In genomic region chr14:91417134-91417982, GRCh38 we compare ENCODE assay signal across 1 cellular context.
TF ChIP-seq lines count a peak whose summit lies in the region.

A gene with protein sequence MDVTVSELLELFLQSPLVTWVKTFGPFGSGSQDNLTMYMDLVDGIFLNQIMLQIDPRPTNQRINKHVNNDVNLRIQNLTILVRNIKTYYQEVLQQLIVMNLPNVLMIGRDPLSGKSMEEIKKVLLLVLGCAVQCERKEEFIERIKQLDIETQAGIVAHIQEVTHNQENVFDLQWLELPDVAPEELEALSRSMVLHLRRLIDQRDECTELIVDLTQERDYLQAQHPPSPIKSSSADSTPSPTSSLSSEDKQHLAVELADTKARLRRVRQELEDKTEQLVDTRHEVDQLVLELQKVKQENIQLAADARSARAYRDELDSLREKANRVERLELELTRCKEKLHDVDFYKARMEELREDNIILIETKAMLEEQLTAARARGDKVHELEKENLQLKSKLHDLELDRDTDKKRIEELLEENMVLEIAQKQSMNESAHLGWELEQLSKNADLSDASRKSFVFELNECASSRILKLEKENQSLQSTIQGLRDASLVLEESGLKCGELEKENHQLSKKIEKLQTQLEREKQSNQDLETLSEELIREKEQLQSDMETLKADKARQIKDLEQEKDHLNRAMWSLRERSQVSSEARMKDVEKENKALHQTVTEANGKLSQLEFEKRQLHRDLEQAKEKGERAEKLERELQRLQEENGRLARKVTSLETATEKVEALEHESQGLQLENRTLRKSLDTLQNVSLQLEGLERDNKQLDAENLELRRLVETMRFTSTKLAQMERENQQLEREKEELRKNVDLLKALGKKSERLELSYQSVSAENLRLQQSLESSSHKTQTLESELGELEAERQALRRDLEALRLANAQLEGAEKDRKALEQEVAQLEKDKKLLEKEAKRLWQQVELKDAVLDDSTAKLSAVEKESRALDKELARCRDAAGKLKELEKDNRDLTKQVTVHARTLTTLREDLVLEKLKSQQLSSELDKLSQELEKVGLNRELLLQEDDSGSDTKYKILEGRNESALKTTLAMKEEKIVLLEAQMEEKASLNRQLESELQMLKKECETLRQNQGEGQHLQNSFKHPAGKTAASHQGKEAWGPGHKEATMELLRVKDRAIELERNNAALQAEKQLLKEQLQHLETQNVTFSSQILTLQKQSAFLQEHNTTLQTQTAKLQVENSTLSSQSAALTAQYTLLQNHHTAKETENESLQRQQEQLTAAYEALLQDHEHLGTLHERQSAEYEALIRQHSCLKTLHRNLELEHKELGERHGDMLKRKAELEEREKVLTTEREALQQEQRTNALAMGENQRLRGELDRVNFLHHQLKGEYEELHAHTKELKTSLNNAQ (N-terminal part only) (minus strand): TSS chr14:91417820. CDS start chr14:91417690, 130 bp downstream.

TF ChIP-seq in K562, 482 proteins besides CTCF, POLR2A, EP300 and RAD21 (continued from another document and continues in another):
- peak in 1 of 3 experiments; percentile 22 for TF ChIP-seq YY1 (IDR thresholded peaks at IDR 0.05; ENCODE audit: borderline replicate concordance in 1 of 3, control insufficient read depth in 1 of 3, extremely low read depth in 1 of 3, insufficient read depth in 3 of 3, insufficient read length in 1 of 3, insufficient replicate concordance in 2 of 3, low read depth in 1 of 3, low read length in 2 of 3)
- TF ChIP-seq POLR2B (IDR thresholded peaks at IDR 0.05; ENCODE audit: low read depth, partially characterized antibody): no peak
- 0 out of 2 replicates have a peak, but pooled peaks have one; percentile 4 for TF ChIP-seq SPI1 (IDR thresholded peaks at IDR 0.05; ENCODE audit: borderline replicate concordance, low read depth, low read length)
- no peak for TF ChIP-seq BCOR (IDR thresholded peaks at IDR 0.05)
- TF ChIP-seq, protein P1, sequence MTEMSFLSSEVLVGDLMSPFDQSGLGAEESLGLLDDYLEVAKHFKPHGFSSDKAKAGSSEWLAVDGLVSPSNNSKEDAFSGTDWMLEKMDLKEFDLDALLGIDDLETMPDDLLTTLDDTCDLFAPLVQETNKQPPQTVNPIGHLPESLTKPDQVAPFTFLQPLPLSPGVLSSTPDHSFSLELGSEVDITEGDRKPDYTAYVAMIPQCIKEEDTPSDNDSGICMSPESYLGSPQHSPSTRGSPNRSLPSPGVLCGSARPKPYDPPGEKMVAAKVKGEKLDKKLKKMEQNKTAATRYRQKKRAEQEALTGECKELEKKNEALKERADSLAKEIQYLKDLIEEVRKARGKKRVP (CRISPR knock-in tag; IDR thresholded peaks at IDR 0.05): no peak
- no peak for TF ChIP-seq THAP7 (CRISPR knock-in tag; IDR thresholded peaks at IDR 0.05)
- TF ChIP-seq DMBX1 (CRISPR knock-in tag; IDR thresholded peaks at IDR 0.05; ENCODE audit: borderline replicate concordance): no peak
- TF ChIP-seq, protein P2, sequence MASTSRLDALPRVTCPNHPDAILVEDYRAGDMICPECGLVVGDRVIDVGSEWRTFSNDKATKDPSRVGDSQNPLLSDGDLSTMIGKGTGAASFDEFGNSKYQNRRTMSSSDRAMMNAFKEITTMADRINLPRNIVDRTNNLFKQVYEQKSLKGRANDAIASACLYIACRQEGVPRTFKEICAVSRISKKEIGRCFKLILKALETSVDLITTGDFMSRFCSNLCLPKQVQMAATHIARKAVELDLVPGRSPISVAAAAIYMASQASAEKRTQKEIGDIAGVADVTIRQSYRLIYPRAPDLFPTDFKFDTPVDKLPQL (IDR thresholded peaks at IDR 0.05; ENCODE audit: extremely low read depth, insufficient read length): no peak
- TF ChIP-seq, protein P3, sequence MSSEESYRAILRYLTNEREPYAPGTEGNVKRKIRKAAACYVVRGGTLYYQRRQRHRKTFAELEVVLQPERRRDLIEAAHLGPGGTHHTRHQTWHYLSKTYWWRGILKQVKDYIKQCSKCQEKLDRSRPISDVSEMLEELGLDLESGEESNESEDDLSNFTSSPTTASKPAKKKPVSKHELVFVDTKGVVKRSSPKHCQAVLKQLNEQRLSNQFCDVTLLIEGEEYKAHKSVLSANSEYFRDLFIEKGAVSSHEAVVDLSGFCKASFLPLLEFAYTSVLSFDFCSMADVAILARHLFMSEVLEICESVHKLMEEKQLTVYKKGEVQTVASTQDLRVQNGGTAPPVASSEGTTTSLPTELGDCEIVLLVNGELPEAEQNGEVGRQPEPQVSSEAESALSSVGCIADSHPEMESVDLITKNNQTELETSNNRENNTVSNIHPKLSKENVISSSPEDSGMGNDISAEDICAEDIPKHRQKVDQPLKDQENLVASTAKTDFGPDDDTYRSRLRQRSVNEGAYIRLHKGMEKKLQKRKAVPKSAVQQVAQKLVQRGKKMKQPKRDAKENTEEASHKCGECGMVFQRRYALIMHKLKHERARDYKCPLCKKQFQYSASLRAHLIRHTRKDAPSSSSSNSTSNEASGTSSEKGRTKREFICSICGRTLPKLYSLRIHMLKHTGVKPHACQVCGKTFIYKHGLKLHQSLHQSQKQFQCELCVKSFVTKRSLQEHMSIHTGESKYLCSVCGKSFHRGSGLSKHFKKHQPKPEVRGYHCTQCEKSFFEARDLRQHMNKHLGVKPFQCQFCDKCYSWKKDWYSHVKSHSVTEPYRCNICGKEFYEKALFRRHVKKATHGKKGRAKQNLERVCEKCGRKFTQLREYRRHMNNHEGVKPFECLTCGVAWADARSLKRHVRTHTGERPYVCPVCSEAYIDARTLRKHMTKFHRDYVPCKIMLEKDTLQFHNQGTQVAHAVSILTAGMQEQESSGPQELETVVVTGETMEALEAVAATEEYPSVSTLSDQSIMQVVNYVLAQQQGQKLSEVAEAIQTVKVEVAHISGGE (CRISPR knock-in tag; IDR thresholded peaks at IDR 0.05): 0 out of 6 replicates have a peak, but pooled peaks of 1 of the 3 experiments have one; percentile 3
- TF ChIP-seq MAX (CRISPR knock-in tag; IDR thresholded peaks at IDR 0.05): no peak
- no peak for TF ChIP-seq ZNF764 (CRISPR knock-in tag; IDR thresholded peaks at IDR 0.05; ENCODE audit: low read depth)
- peak in 1 of 2 experiments; percentile 9; a peak in 1 of 4 replicates for TF ChIP-seq SIN3A (IDR thresholded peaks at IDR 0.05; ENCODE audit: borderline replicate concordance in 2 of 2, control insufficient read depth in 1 of 2, low read depth in 2 of 2, low read length in 2 of 2)
- TF ChIP-seq VEZF1 (CRISPR knock-in tag; IDR thresholded peaks at IDR 0.05): peak; percentile 86
- TF ChIP-seq SOX6 (IDR thresholded peaks at IDR 0.05): no peak
- TF ChIP-seq ZNF280A (IDR thresholded peaks at IDR 0.05; ENCODE audit: low read depth, partially characterized antibody): no peak
- no peak for TF ChIP-seq SRSF7 (optimal IDR thresholded peaks at IDR 0.05; ENCODE audit: low read depth, low read length)
- 0 out of 2 replicates have a peak, but pooled peaks have one; percentile 36 for TF ChIP-seq NCOA6 (IDR thresholded peaks at IDR 0.05)
- TF ChIP-seq MAZ (CRISPR knock-in tag; conservative IDR thresholded peaks at IDR 0.05 in 1 of 2, IDR thresholded peaks at IDR 0.05 in 1 of 2): peak; percentile 7 to 54; a peak in 1 of 4 replicates
- peak; percentile 54; the same call in 1 of the 2 replicates for TF ChIP-seq ZBTB7A (IDR thresholded peaks at IDR 0.05; ENCODE audit: borderline replicate concordance, control insufficient read depth, low read depth, low read length)
- no peak for TF ChIP-seq TCF7 (IDR thresholded peaks at IDR 0.05; ENCODE audit: borderline replicate concordance)
- TF ChIP-seq CTCFL (IDR thresholded peaks at IDR 0.05; ENCODE audit: borderline replicate concordance, insufficient read depth, low read depth, low read length, poor library complexity, severe bottlenecking): peak; percentile 56
- no peak for TF ChIP-seq BRD4 (IDR thresholded peaks at IDR 0.05)
- TF ChIP-seq ZNF449 (CRISPR knock-in tag; IDR thresholded peaks at IDR 0.05): no peak
- TF ChIP-seq CHCHD3 (CRISPR knock-in tag; IDR thresholded peaks at IDR 0.05): no peak
- TF ChIP-seq, protein P4, sequence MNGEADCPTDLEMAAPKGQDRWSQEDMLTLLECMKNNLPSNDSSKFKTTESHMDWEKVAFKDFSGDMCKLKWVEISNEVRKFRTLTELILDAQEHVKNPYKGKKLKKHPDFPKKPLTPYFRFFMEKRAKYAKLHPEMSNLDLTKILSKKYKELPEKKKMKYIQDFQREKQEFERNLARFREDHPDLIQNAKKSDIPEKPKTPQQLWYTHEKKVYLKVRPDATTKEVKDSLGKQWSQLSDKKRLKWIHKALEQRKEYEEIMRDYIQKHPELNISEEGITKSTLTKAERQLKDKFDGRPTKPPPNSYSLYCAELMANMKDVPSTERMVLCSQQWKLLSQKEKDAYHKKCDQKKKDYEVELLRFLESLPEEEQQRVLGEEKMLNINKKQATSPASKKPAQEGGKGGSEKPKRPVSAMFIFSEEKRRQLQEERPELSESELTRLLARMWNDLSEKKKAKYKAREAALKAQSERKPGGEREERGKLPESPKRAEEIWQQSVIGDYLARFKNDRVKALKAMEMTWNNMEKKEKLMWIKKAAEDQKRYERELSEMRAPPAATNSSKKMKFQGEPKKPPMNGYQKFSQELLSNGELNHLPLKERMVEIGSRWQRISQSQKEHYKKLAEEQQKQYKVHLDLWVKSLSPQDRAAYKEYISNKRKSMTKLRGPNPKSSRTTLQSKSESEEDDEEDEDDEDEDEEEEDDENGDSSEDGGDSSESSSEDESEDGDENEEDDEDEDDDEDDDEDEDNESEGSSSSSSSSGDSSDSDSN (IDR thresholded peaks at IDR 0.05; ENCODE audit: borderline replicate concordance in 1 of 2, low read depth in 2 of 2, low read length in 2 of 2): 0 out of 4 replicates have a peak, but pooled peaks have one; percentile 48 to 53
- TF ChIP-seq, protein P5, sequence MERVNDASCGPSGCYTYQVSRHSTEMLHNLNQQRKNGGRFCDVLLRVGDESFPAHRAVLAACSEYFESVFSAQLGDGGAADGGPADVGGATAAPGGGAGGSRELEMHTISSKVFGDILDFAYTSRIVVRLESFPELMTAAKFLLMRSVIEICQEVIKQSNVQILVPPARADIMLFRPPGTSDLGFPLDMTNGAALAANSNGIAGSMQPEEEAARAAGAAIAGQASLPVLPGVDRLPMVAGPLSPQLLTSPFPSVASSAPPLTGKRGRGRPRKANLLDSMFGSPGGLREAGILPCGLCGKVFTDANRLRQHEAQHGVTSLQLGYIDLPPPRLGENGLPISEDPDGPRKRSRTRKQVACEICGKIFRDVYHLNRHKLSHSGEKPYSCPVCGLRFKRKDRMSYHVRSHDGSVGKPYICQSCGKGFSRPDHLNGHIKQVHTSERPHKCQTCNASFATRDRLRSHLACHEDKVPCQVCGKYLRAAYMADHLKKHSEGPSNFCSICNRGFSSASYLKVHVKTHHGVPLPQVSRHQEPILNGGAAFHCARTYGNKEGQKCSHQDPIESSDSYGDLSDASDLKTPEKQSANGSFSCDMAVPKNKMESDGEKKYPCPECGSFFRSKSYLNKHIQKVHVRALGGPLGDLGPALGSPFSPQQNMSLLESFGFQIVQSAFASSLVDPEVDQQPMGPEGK (CRISPR knock-in tag; IDR thresholded peaks at IDR 0.05; ENCODE audit: borderline replicate concordance): no peak
- TF ChIP-seq ZNF282 (CRISPR knock-in tag; IDR thresholded peaks at IDR 0.05): no peak
